ENCODE assay signal across 12 cellular contexts in the genomic region with DNA sequence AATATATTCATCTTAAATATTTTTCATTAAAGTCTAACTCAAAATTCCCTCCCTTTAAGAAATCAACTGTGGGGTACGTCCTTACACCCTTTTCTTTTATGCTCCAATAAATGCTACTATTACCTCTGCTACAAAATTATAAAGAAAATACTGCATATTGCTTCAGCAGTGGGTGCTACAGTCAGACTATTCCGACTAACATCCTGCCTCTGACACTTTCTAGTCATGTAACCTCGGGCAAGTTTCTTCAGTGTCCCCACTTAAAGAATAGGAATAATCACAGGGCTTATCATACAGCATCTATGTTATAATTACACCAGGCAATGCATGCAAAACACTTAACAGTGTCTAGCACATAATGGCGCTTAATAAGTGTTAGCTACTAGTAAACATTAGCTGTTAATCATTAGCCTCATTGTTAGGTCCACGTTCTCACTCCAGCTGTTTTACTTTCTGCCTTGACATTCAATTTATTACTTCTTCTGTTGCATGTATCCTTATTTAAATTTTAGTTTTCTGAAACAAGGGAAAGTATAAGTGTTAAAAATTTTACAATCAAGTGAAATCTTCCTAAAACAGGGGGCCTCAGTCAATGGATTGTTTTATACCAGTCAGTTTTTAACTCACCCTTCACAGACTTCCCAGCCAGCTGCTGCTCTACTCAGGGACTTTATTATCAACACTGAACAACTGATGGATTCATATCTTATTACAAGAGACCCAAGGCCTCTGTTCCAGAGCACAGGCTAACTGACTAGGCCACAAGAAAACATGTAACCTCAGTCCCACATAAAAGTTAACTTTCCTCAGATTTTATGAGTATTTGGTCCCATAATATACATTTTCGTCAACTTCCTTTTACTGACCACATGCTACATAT. TPM values are rescaled to one million over a fixed set of nuclear protein-coding genes. Genes with fewer than 3 reads are reported as not detected.
DNase-seq lines count a peak whose midpoint lies in the region; ATAC-seq and TF ChIP-seq lines count a peak whose summit lies in the region.
"Had no signal": no experiment of that assay in that cellular context is flagged by ENCODE, and none has a peak within 500 bp of the region (broad histone marks: within the 10 kb centered on the region; RNA-seq: fewer than 3 reads in every experiment).

No MANE protein-coding gene starts in this region.

- in situ Hi-C loops in mammary epithelial cell (cut with MboI; ENCODE audit: low sequenced_read_pairs in 2 of 2), result no loop called here

- H3K27me3 Mint-ChIP-seq in MCF 10A (ENCODE audit: insufficient read depth, unreplicated experiment), result no peaks in the 10 kb centered on the region

- TF ChIP-seq CTCF in MCF 10A (IDR thresholded peaks at IDR 0.05; ENCODE audit: unreplicated experiment) (no peak), mammary epithelial cell (conservative IDR thresholded peaks at IDR 0.05 in 1 of 2, IDR thresholded peaks at IDR 0.05 in 1 of 2; ENCODE audit: extremely low read depth in 1 of 2, insufficient read depth in 1 of 2, low read depth in 1 of 2, low read length in 2 of 2) (no peak)

- CTCF ChIA-PET in MCF 10A (lab: Yijun Ruan, JAX), result interaction anchor here (0.6 to 2.8 kb wide), 16 partner anchors 8 to 129 kb away, joined by 3 to 18 read pairs (median 4); partner anchors contain the start of gene RNU4ATAC
- CTCF ChIA-PET in mammary epithelial cell (lab: Charles Lee; ENCODE audit: low non-redundant PET), result no interaction called here

- ATAC-seq in stimulated activated effector memory CD8-positive, alpha-beta T cell treated with anti-CD3 and anti-CD28 coated beads, Interleukin-12 subunit alpha, Interleukin-12 subunit beta, amount 100 ng/mL, for 72 hours, result no peak
- ATAC-seq in HG03045 (IDR thresholded peaks at IDR 0.05; ENCODE audit: unreplicated experiment) (no peak), HG03469 (IDR thresholded peaks at IDR 0.05; ENCODE audit: unreplicated experiment) (no peak)

- H3K27ac Mint-ChIP-seq in MCF 10A (ENCODE audit: low read depth, unreplicated experiment), result peak overlapping the region; percentile 23
- peak overlapping the region; percentile 46 for H3K27ac Mint-ChIP-seq in stimulated activated effector memory CD8-positive, alpha-beta T cell treated with anti-CD3 and anti-CD28 coated beads, Interleukin-12 subunit alpha, Interleukin-12 subunit beta, amount 100 ng/mL, for 72 hours

- no peak overlapping the region for H3K27ac ChIP-seq in mammary epithelial cell (ENCODE audit: insufficient read depth, low read depth, low read length)

- H3K36me3 Mint-ChIP-seq in MCF 10A (ENCODE audit: insufficient read depth, unreplicated experiment), result peaks cover 25% of the 10 kb centered on the region
- peaks cover 6% of the 10 kb centered on the region for H3K36me3 Mint-ChIP-seq in stimulated activated effector memory CD8-positive, alpha-beta T cell treated with anti-CD3 and anti-CD28 coated beads, Interleukin-12 subunit alpha, Interleukin-12 subunit beta, amount 100 ng/mL, for 72 hours

- BruUV-seq in MCF 10A (replicated peaks; lab: Mats Ljungman, UMichigan) (no TSS peak), mammary epithelial cell (replicated peaks; lab: Mats Ljungman, UMichigan) (no TSS peak)

- H3K4me3 Mint-ChIP-seq in MCF 10A (ENCODE audit: unreplicated experiment), result no peak overlapping the region
- no peak overlapping the region for H3K4me3 Mint-ChIP-seq in stimulated activated effector memory CD8-positive, alpha-beta T cell treated with anti-CD3 and anti-CD28 coated beads, Interleukin-12 subunit alpha, Interleukin-12 subunit beta, amount 100 ng/mL, for 72 hours

- dilution Hi-C loops in mammary epithelial cell (cut with HindIII; ENCODE audit: low sequenced_read_pairs), result no loop called here

- no peak overlapping the region for H3K4me3 ChIP-seq in mammary epithelial cell (replicated peaks in 1 of 3; ENCODE audit: insufficient read depth in 1 of 3, low read depth in 2 of 3, low read length in 3 of 3)
- H3K4me3 ChIP-seq: MG63 had no signal

- peaks cover 17% of the 10 kb centered on the region for H3K4me1 Mint-ChIP-seq in MCF 10A (ENCODE audit: insufficient read depth, unreplicated experiment)
- peaks cover 30% of the 10 kb centered on the region for H3K4me1 Mint-ChIP-seq in stimulated activated effector memory CD8-positive, alpha-beta T cell treated with anti-CD3 and anti-CD28 coated beads, Interleukin-12 subunit alpha, Interleukin-12 subunit beta, amount 100 ng/mL, for 72 hours

- intact Hi-C loops in MCF 10A (cut with micrococcal nuclease), result loop anchor here (5.0 kb wide), 1 partner anchor 52 kb away; the partner anchor contains the start of gene CLASP1
- intact Hi-C loops in mammary epithelial cell (cut with micrococcal nuclease), result loop anchor here (5.0 kb wide), 2 partner anchors 63 to 193 kb away; partner anchors contain the start of gene RNU4ATAC

- no peak overlapping the region for H3K4me2 ChIP-seq in mammary epithelial cell (ENCODE audit: insufficient read depth, low read depth, low read length)

- no peaks in the 10 kb centered on the region for H3K9me3 Mint-ChIP-seq in MCF 10A (ENCODE audit: unreplicated experiment)
- no peaks in the 10 kb centered on the region for H3K9me3 Mint-ChIP-seq in stimulated activated effector memory CD8-positive, alpha-beta T cell treated with anti-CD3 and anti-CD28 coated beads, Interleukin-12 subunit alpha, Interleukin-12 subunit beta, amount 100 ng/mL, for 72 hours

- H3K36me3 ChIP-seq in mammary epithelial cell (ENCODE audit: insufficient read depth, low read length), result no peaks in the 10 kb centered on the region
- H3K36me3 ChIP-seq: MG63 had no signal

- DNase-seq in MCF 10A (ENCODE audit: unreplicated experiment) (no peak), mammary epithelial cell (no peak), NCI-H524 (lab: John Stamatoyannopoulos, UW) (peak; percentile 12 to 53), foreskin melanocyte (peak; percentile 48), HPDE6-E6E7 (ENCODE audit: extremely low spot score) (no peak)
- DNase-seq in stimulated activated effector memory CD8-positive, alpha-beta T cell treated with anti-CD3 and anti-CD28 coated beads, Interleukin-12 subunit alpha, Interleukin-12 subunit beta, amount 100 ng/mL, for 72 hours (ENCODE audit: low spot score in 2 of 2), result peak in 1 of 2 donors; percentile 7
- DNase-seq: MG63; SHP77; stimulated activated CD4-positive, alpha-beta T cell treated with anti-CD3 and anti-CD28 coated beads, Interleukin-4, amount 100 ng/mL, for 4 hours had no signal

- peaks cover 13% of the 10 kb centered on the region for H3K4me1 ChIP-seq in mammary epithelial cell (ENCODE audit: insufficient read depth, low read length)

- H3K79me2 ChIP-seq in mammary epithelial cell (ENCODE audit: insufficient read depth, low read length), result peaks cover 79% of the 10 kb centered on the region

- no peak overlapping the region for H2AFZ ChIP-seq in mammary epithelial cell (ENCODE audit: low read depth, low read length)

- no peak overlapping the region for H3K9ac ChIP-seq in mammary epithelial cell (ENCODE audit: insufficient read depth, low read length)

- no peaks in the 10 kb centered on the region for H3K27me3 ChIP-seq in mammary epithelial cell (ENCODE audit: insufficient read depth, low read length)
- H3K27me3 ChIP-seq: BLaER1, MG63 had no signal

- POLR2A ChIA-PET in MCF 10A (lab: Yijun Ruan, JAX), result interaction anchor here (0.5 to 2.7 kb wide), 6 partner anchors 17 to 107 kb away, joined by 3 to 31 read pairs (median 4); partner anchors contain the start of gene CLASP1

- no peaks in the 10 kb centered on the region for H3K9me3 ChIP-seq in mammary epithelial cell (replicated peaks; ENCODE audit: insufficient read depth, low read length)
- H3K9me3 ChIP-seq: BLaER1, MG63 had no signal

- no peaks in the 10 kb centered on the region for H4K20me1 ChIP-seq in mammary epithelial cell (ENCODE audit: insufficient read depth, low read length)

- WGBS in mammary epithelial cell (ENCODE audit: low coverage, missing lambda C conversion rate), result 84% methylated on average over 6 of the region's 6 CpGs

RNA-seq across cellular contexts. Expression of gene CLASP1, which starts 54.0 kb away (rescaled TPM):
- 76.5 and 81.9 TPM in 2 replicates for total RNA-seq in MCF 10A (2022)
- 100 to 1,000 TPM; 112 to 248 TPM for total RNA-seq in mammary epithelial cell
- polyA plus RNA-seq in mammary epithelial cell, result 9.7 TPM
- 161 TPM for polyA minus RNA-seq in mammary epithelial cell

Comparison
In these comparisons a context has a peak if more than half of its experiments do, and no peak if none do; other contexts are left out.
1. DNase-seq: peak in NCI-H524 (2 of 2) and foreskin melanocyte (single experiment); none in MCF 10A (single experiment), mammary epithelial cell (single experiment) and HPDE6-E6E7 (single experiment).